Comparison of ENCODE assay signal across 11 cellular contexts in genomic region chr2:179354739-179355537, GRCh38.
DNase-seq lines count a peak whose midpoint lies in the region; ATAC-seq, FAIRE-seq and TF ChIP-seq lines count a peak whose summit lies in the region.
"Had no signal": no experiment of that assay in that cellular context is flagged by ENCODE, and none has a peak within 500 bp of the region (broad histone marks: within the 10 kb centered on the region; RNA-seq: fewer than 3 reads in every experiment).

No MANE protein-coding gene starts in this region.

- 11% methylated on average over 1 of the region's 1 CpG for WGBS in A549 (ENCODE audit: missing lambda C conversion rate)

- CTCF ChIA-PET in A549 (lab: Yijun Ruan, JAX) = no interaction called here

- DNase-seq in A549 (ENCODE audit: low read depth in 1 of 2, low spot score in 1 of 2) = no peak
- DNase-seq in frontal cortex (ENCODE audit: low spot score in 2 of 2) = no peak
- DNase-seq in NOMO-1 (lab: John Stamatoyannopoulos, UW; ENCODE audit: unreplicated experiment in 2 of 2) = no peak
- DNase-seq in activated T-cell treated with anti-CD3 and anti-CD28 coated beads, Interleukin-2, amount 50 U/mL, for 1 hour = no peak
- no peak for DNase-seq in activated CD4-positive, alpha-beta T cell treated with anti-CD3 and anti-CD28 coated beads, Interleukin-2, amount 10 ng/mL, durations not matched to agents 24 days and 14 days
- DNase-seq: activated CD4-positive, alpha-beta memory T cell treated with anti-CD3 and anti-CD28 coated beads, Interleukin-2, amount 10 ng/mL, durations not matched to agents 7 days and 5 days; CD8-positive, alpha-beta memory T cell; NCI-H2171 treated with DMSO at 0.1 percent for 48 hours had no signal

- H3K27ac ChIP-seq in A549 (no peak overlapping the region), SU-DHL-6 (ENCODE audit: low read depth, low read length) (no peak overlapping the region)

- ATAC-seq in A549 = no peak
- no peak for ATAC-seq in GM21529 (IDR thresholded peaks at IDR 0.05; ENCODE audit: unreplicated experiment)

- H3K4me1 Mint-ChIP-seq in activated CD4-positive, alpha-beta T cell treated with anti-CD3 and anti-CD28 coated beads, Interleukin-2, amount 10 ng/mL, durations not matched to agents 24 days and 14 days = no peaks in the 10 kb centered on the region
- H3K4me1 Mint-ChIP-seq: activated CD4-positive, alpha-beta memory T cell treated with anti-CD3 and anti-CD28 coated beads, Interleukin-2, amount 10 ng/mL, durations not matched to agents 7 days and 5 days; CD8-positive, alpha-beta memory T cell had no signal

- POLR2A ChIA-PET in A549 (lab: Yijun Ruan, JAX) = no interaction called here

- H3K27me3 Mint-ChIP-seq in activated CD4-positive, alpha-beta T cell treated with anti-CD3 and anti-CD28 coated beads, Interleukin-2, amount 10 ng/mL, durations not matched to agents 24 days and 14 days = peaks cover 4% of the 10 kb centered on the region
- H3K27me3 Mint-ChIP-seq: activated CD4-positive, alpha-beta memory T cell treated with anti-CD3 and anti-CD28 coated beads, Interleukin-2, amount 10 ng/mL, durations not matched to agents 7 days and 5 days had no signal

- 0 out of 5 replicates have a peak, but pooled peaks of 1 of the 2 experiments have one; percentile 20 for TF ChIP-seq RAD21 in A549 (conservative IDR thresholded peaks at IDR 0.05 in 1 of 2, IDR thresholded peaks at IDR 0.05 in 1 of 2)

- H3K36me3 Mint-ChIP-seq in activated CD4-positive, alpha-beta T cell treated with anti-CD3 and anti-CD28 coated beads, Interleukin-2, amount 10 ng/mL, durations not matched to agents 24 days and 14 days (ENCODE audit: low read depth) = no peaks in the 10 kb centered on the region
- H3K36me3 Mint-ChIP-seq: CD8-positive, alpha-beta memory T cell had no signal

- TF ChIP-seq CTCF in A549 (IDR thresholded peaks at IDR 0.05) (peak; percentile 19; the same call in 1 of the 3 replicates), GM12872 (IDR thresholded peaks at IDR 0.05; ENCODE audit: insufficient read depth, low read depth, low read length) (0 out of 3 replicates have a peak, but pooled peaks have one; percentile 13), SU-DHL-6 (IDR thresholded peaks at IDR 0.05; ENCODE audit: insufficient read depth, low read length, poor library complexity, severe bottlenecking) (peak; percentile 31)

- H3K27me3 ChIP-seq in SU-DHL-6 (ENCODE audit: low read length) = no peaks in the 10 kb centered on the region

- no peak for TF ChIP-seq POLR2A in A549 (IDR thresholded peaks at IDR 0.05; ENCODE audit: low read length)

- no peaks in the 10 kb centered on the region for H3K4me1 ChIP-seq in A549

- H3K27ac Mint-ChIP-seq in activated CD4-positive, alpha-beta T cell treated with anti-CD3 and anti-CD28 coated beads, Interleukin-2, amount 10 ng/mL, durations not matched to agents 24 days and 14 days = no peak overlapping the region
- H3K27ac Mint-ChIP-seq: activated CD4-positive, alpha-beta memory T cell treated with anti-CD3 and anti-CD28 coated beads, Interleukin-2, amount 10 ng/mL, durations not matched to agents 7 days and 5 days; CD8-positive, alpha-beta memory T cell had no signal

- no peaks in the 10 kb centered on the region for H3K9me3 ChIP-seq in A549
- H3K9me3 ChIP-seq in SU-DHL-6 (ENCODE audit: insufficient read depth, low read length) = no peaks in the 10 kb centered on the region

- no peak overlapping the region for H3K9ac ChIP-seq in SU-DHL-6 (ENCODE audit: low read length)

- no peak overlapping the region for H3K4me2 ChIP-seq in A549
- H3K4me2 ChIP-seq in SU-DHL-6 (ENCODE audit: low read depth, low read length, poor library complexity, severe bottlenecking) = no peak overlapping the region

- H3K9me3 Mint-ChIP-seq in activated CD4-positive, alpha-beta T cell treated with anti-CD3 and anti-CD28 coated beads, Interleukin-2, amount 10 ng/mL, durations not matched to agents 24 days and 14 days = no peaks in the 10 kb centered on the region
- H3K9me3 Mint-ChIP-seq: activated CD4-positive, alpha-beta memory T cell treated with anti-CD3 and anti-CD28 coated beads, Interleukin-2, amount 10 ng/mL, durations not matched to agents 7 days and 5 days had no signal

- H3F3A ChIP-seq in SU-DHL-6 (ENCODE audit: insufficient read depth) = no peaks in the 10 kb centered on the region

- FAIRE-seq in A549 (lab: Jason Lieb, UNC) (no peak), frontal cortex (lab: Jason Lieb, UNC) (peak; percentile 21)

- H4K20me1 ChIP-seq in SU-DHL-6 (ENCODE audit: low read depth, low read length) = no peaks in the 10 kb centered on the region

- H3K79me2 ChIP-seq in SU-DHL-6 (ENCODE audit: insufficient read depth, low read length) = no peaks in the 10 kb centered on the region

- no peaks in the 10 kb centered on the region for H3K36me3 ChIP-seq in SU-DHL-6 (ENCODE audit: low read length)

- no peak for TF ChIP-seq EP300 in A549 (IDR thresholded peaks at IDR 0.05)

- H3K4me3 Mint-ChIP-seq in activated CD4-positive, alpha-beta T cell treated with anti-CD3 and anti-CD28 coated beads, Interleukin-2, amount 10 ng/mL, durations not matched to agents 24 days and 14 days = no peak overlapping the region
- H3K4me3 Mint-ChIP-seq: activated CD4-positive, alpha-beta memory T cell treated with anti-CD3 and anti-CD28 coated beads, Interleukin-2, amount 10 ng/mL, durations not matched to agents 7 days and 5 days; CD8-positive, alpha-beta memory T cell had no signal

- H2AFZ ChIP-seq in SU-DHL-6 (ENCODE audit: low read depth, low read length, severe bottlenecking) = no peak overlapping the region

- intact Hi-C loops in activated CD4-positive, alpha-beta T cell treated with anti-CD3 and anti-CD28 coated beads, Interleukin-2, amount 10 ng/mL, durations not matched to agents 24 days and 14 days (cut with micrococcal nuclease) = no loop called here

- H3K4me3 ChIP-seq in A549 (no peak overlapping the region), SU-DHL-6 (ENCODE audit: insufficient read depth, low read length, poor library complexity, severe bottlenecking) (no peak overlapping the region)

- H3K9me2 ChIP-seq in SU-DHL-6 (replicated peaks; ENCODE audit: insufficient read depth, low read length) = no peaks in the 10 kb centered on the region

TF ChIP-seq in A549, 52 proteins besides CTCF, POLR2A, EP300 and RAD21:
- TF ChIP-seq SMC3 (IDR thresholded peaks at IDR 0.05) (peak; percentile 28; the same call in 2 of the 3 replicates), CHD4 (IDR thresholded peaks at IDR 0.05; ENCODE audit: borderline replicate concordance) (no peak), RNF2 (IDR thresholded peaks at IDR 0.05; ENCODE audit: borderline replicate concordance, low read depth) (no peak), TFCP2L1 (CRISPR knock-in tag; IDR thresholded peaks at IDR 0.05) (no peak), ESRRA (IDR thresholded peaks at IDR 0.05; ENCODE audit: borderline replicate concordance, low read length) (no peak)
